Comparison of ENCODE assay signal across 1 cellular context in the genomic region with DNA sequence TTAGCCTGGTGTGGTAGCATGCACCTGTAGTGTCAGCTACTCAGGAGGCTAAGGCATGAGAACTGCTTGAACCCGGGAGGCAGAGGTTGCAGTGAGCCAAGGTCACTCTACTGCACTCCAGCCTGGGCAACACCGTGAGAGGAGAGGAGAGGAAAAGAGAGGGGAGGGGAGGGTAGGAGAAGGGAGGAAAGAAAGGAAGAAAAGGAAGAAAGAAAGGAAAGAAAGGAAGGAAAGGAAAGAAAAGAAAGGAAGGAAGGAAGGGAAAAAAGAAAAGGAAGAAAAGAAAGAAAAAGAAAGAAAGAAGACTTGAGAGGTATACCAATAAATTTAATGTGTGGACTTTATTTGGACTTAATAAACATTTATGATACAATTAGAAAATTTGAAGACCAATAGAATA.
A peak's percentile ranks its signal among the peaks of the same experiment; 100 is the strongest.
TF ChIP-seq lines count a peak whose summit lies in the region.

No MANE protein-coding gene starts in this region.

TF ChIP-seq in HepG2, 621 proteins besides CTCF, POLR2A, EP300 and RAD21 (continued from another document):
- TF ChIP-seq, protein P1, sequence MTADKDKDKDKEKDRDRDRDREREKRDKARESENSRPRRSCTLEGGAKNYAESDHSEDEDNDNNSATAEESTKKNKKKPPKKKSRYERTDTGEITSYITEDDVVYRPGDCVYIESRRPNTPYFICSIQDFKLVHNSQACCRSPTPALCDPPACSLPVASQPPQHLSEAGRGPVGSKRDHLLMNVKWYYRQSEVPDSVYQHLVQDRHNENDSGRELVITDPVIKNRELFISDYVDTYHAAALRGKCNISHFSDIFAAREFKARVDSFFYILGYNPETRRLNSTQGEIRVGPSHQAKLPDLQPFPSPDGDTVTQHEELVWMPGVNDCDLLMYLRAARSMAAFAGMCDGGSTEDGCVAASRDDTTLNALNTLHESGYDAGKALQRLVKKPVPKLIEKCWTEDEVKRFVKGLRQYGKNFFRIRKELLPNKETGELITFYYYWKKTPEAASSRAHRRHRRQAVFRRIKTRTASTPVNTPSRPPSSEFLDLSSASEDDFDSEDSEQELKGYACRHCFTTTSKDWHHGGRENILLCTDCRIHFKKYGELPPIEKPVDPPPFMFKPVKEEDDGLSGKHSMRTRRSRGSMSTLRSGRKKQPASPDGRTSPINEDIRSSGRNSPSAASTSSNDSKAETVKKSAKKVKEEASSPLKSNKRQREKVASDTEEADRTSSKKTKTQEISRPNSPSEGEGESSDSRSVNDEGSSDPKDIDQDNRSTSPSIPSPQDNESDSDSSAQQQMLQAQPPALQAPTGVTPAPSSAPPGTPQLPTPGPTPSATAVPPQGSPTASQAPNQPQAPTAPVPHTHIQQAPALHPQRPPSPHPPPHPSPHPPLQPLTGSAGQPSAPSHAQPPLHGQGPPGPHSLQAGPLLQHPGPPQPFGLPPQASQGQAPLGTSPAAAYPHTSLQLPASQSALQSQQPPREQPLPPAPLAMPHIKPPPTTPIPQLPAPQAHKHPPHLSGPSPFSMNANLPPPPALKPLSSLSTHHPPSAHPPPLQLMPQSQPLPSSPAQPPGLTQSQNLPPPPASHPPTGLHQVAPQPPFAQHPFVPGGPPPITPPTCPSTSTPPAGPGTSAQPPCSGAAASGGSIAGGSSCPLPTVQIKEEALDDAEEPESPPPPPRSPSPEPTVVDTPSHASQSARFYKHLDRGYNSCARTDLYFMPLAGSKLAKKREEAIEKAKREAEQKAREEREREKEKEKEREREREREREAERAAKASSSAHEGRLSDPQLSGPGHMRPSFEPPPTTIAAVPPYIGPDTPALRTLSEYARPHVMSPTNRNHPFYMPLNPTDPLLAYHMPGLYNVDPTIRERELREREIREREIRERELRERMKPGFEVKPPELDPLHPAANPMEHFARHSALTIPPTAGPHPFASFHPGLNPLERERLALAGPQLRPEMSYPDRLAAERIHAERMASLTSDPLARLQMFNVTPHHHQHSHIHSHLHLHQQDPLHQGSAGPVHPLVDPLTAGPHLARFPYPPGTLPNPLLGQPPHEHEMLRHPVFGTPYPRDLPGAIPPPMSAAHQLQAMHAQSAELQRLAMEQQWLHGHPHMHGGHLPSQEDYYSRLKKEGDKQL (CRISPR knock-in tag; IDR thresholded peaks at IDR 0.05; ENCODE audit: low read depth), result no peak
- 0 out of 2 replicates have a peak, but pooled peaks have one; percentile 16 for TF ChIP-seq ATF7 (IDR thresholded peaks at IDR 0.05)
- TF ChIP-seq ATF7 (CRISPR knock-in tag; IDR thresholded peaks at IDR 0.05), result no peak
- no peak for TF ChIP-seq MAFF (IDR thresholded peaks at IDR 0.05; ENCODE audit: low read depth, low read length)
